ENCODE assay signal across 8 cellular contexts in the genomic region with DNA sequence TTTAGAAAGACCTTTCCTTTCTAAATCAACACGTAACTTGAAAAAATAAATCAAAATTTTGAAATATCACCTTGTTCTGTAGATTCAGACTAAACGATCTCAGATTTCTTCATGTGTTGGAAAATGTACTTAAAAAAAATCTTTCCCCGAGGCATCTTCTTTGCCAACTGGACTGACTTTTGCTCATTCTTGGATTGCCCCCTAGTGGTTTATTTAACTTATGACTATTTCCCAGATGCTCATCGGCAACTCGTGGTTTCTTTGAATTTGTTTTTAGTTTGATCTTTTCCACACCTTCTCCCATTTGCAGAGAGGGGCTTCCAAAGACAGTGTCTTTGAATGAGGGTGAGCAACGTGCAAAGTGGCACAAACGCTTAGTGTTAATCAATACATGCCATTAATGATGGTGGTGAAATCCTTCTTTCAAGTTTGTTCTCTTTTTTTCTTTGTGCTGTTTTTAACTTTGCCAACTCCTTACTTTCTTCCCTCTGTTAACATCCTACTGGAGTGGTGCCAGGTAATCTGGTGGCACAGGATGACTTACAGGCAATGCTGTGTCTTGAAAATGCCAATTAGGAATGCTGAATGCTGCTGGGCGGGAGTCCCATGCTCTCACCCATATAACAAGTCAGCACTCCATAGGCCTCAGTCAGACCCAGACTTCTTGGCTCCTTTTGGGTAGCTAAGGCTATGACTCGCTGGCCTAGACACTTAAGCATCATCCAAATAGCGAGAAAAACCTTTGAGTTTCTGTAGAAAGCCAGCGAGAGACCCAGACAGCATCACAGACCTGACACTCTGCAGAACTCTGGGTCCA. TPM values are rescaled to one million over a fixed set of nuclear protein-coding genes. Genes with fewer than 3 reads are reported as not detected.
DNase-seq lines count a peak whose midpoint lies in the region; ATAC-seq and TF ChIP-seq lines count a peak whose summit lies in the region.

No MANE protein-coding gene starts in this region.

- intact Hi-C loops in spleen (cut with DNase I; ENCODE audit: low total_unique reads), result loop anchor here (5.0 kb wide), 1 partner anchor 361 kb away; no protein-coding TSS in a partner anchor

- TF ChIP-seq CTCF in spleen (IDR thresholded peaks at IDR 0.05 in 8 of 11, conservative IDR thresholded peaks at IDR 0.05 in 3 of 11), result peak; percentile 29 to 80 (median 73)

- 24 to 27% (median 25%) methylated on average over 11 of the region's 11 CpGs for WGBS in spleen, 5 donors

- H3K27ac ChIP-seq in spleen, result peak overlapping the region in 1 of 8 donors; percentile 12

- no peak for TF ChIP-seq POLR2A in spleen (IDR thresholded peaks at IDR 0.05)

- DNase-seq in Daoy (ENCODE audit: low read depth) (peak; percentile 56), NCI-H345 treated with DMSO at 0.1 percent for 48 hours (lab: John Stamatoyannopoulos, UW; ENCODE audit: unreplicated experiment) (peak; percentile 62), amniotic stem cell (lab: John Stamatoyannopoulos, UW) (peak; percentile 72), iPS-NIHi11 (ENCODE audit: low spot score) (peak; percentile 54), spleen (no peak), ureter (ENCODE audit: low spot score) (no peak)
- DNase-seq in stimulated activated CD4-positive, alpha-beta T cell treated with anti-CD3 and anti-CD28 coated beads, Interleukin-4, amount 100 ng/mL, for 24 hours, result no peak

- ATAC-seq in HG03025 (IDR thresholded peaks at IDR 0.05; ENCODE audit: low FRiP score, unreplicated experiment), result peak; percentile 53

- H3K27me3 ChIP-seq in spleen (replicated peaks in 1 of 7), result no peaks in the 10 kb centered on the region

- H3K4me1 ChIP-seq in spleen, result peaks cover 0 to 26% (median 11%) of the 10 kb centered on the region in 6 donors

- no peaks in the 10 kb centered on the region for H3K9me3 ChIP-seq in spleen

- H3K4me3 ChIP-seq in spleen, result no peak overlapping the region

- no peaks in the 10 kb centered on the region for H3K36me3 ChIP-seq in spleen

RNA-seq across cellular contexts. Expression of a gene that starts 18.3 kb away (rescaled TPM):
- total RNA-seq in Daoy (2014; rRNA removed; shearing (Covaris generic)), result 97.4 and 104 TPM in 2 replicates
- total RNA-seq in spleen, result 10 to 100 TPM in 6 of 7 donors, 1 to 10 TPM in 1; 9.6 to 28.0 (median 16.1) TPM
- polyA plus RNA-seq in spleen, result 1 to 10 TPM; 1.5 to 4.8 (median 3.9) TPM
- 27.8 TPM for total RNA-seq in ureter

Comparison
In these comparisons a context has a peak if more than half of its experiments do, and no peak if none do; other contexts are left out.
1. DNase-seq: peak in Daoy (single experiment), NCI-H345 treated with DMSO at 0.1 percent for 48 hours (single experiment), amniotic stem cell (single experiment) and iPS-NIHi11 (single experiment); none in spleen (single experiment), ureter (single experiment) and stimulated activated CD4-positive, alpha-beta T cell treated with anti-CD3 and anti-CD28 coated beads, Interleukin-4, amount 100 ng/mL, for 24 hours (single experiment).